1 cellular context compared by ENCODE assay signal in genomic region chr7:51446356-51446755, GRCh38.
TF ChIP-seq lines count a peak whose summit lies in the region.

No MANE protein-coding gene starts in this region.

TF ChIP-seq in GM23338, 12 proteins besides CTCF, POLR2A, EP300 and RAD21 (continued from another document):
- TF ChIP-seq ZNF462 (CRISPR knock-in tag; IDR thresholded peaks at IDR 0.05) (no peak), NANOG (IDR thresholded peaks at IDR 0.05; ENCODE audit: borderline replicate concordance) (no peak), EZH2 (IDR thresholded peaks at IDR 0.05; ENCODE audit: low read depth, unreplicated experiment) (no peak), ZNF114 (CRISPR knock-in tag; IDR thresholded peaks at IDR 0.05) (no peak), REST (IDR thresholded peaks at IDR 0.05; ENCODE audit: unreplicated experiment) (no peak)
